ENCODE assay signal across 28 cellular contexts in genomic region chr12:131054345-131055092, GRCh38.
A peak's percentile ranks its signal among the peaks of the same experiment; 100 is the strongest.
DNase-seq lines count a peak whose midpoint lies in the region; ATAC-seq and TF ChIP-seq lines count a peak whose summit lies in the region.
"Had no signal": no experiment of that assay in that cellular context is flagged by ENCODE, and none has a peak within 500 bp of the region (broad histone marks: within the 10 kb centered on the region; RNA-seq: fewer than 3 reads in every experiment).

No MANE protein-coding gene starts in this region.

- WGBS in neuronal stem cell (ENCODE audit: extremely low coverage in 2 of 2, insufficient read length in 2 of 2, insufficient replicate concordance in 1 of 2), 2 donors = no CpG with 5 or more reads among the region's 19 CpGs
- WGBS in suprapubic skin = 83% methylated on average over 19 of the region's 19 CpGs

- no peaks in the 10 kb centered on the region for H3K36me3 ChIP-seq in neuronal stem cell (replicated peaks in 1 of 2; ENCODE audit: control insufficient read depth in 2 of 2, insufficient read depth in 2 of 2, low read length in 2 of 2)
- H3K36me3 ChIP-seq in suprapubic skin = no peaks in the 10 kb centered on the region
- no peaks in the 10 kb centered on the region for H3K36me3 ChIP-seq in upper lobe of right lung
- H3K36me3 ChIP-seq: MG63 had no signal

- no peaks in the 10 kb centered on the region for H3K79me1 ChIP-seq in neuronal stem cell (ENCODE audit: low read depth, low read length)

- H3K4me3 ChIP-seq in neuronal stem cell (ENCODE audit: low read length in 2 of 2) (no peak overlapping the region), suprapubic skin (no peak overlapping the region), upper lobe of right lung (no peak overlapping the region)
- H3K4me3 ChIP-seq: GM12878, MG63 had no signal

- no peak overlapping the region for H2AFZ ChIP-seq in neuronal stem cell (ENCODE audit: low read length)

- no peak overlapping the region for H3K27ac ChIP-seq in neuronal stem cell (replicated peaks; ENCODE audit: low read length)
- no peak overlapping the region for H3K27ac ChIP-seq in suprapubic skin
- no peak overlapping the region for H3K27ac ChIP-seq in upper lobe of right lung

- no peak overlapping the region for H2BK120ac ChIP-seq in neuronal stem cell (ENCODE audit: low read depth, low read length)

- no peak overlapping the region for H3K9ac ChIP-seq in neuronal stem cell (ENCODE audit: low read depth, low read length, poor library complexity)

- intact Hi-C loops in upper lobe of right lung (cut with DNase I) = no loop called here

- no peak overlapping the region for H2BK15ac ChIP-seq in neuronal stem cell (ENCODE audit: low read length)

- H3K27me3 ChIP-seq in neuronal stem cell (ENCODE audit: control insufficient read depth in 3 of 3, insufficient read depth in 3 of 3, low read depth in 1 of 3, low read length in 3 of 3) (peaks cover 0 to 47% (median 0%) of the 10 kb centered on the region in 3 experiments), suprapubic skin (no peaks in the 10 kb centered on the region), upper lobe of right lung (no peaks in the 10 kb centered on the region)

- H3K4me1 Mint-ChIP-seq in chondrocyte (ENCODE audit: low read depth) = no peaks in the 10 kb centered on the region

- no peak for TF ChIP-seq POLR2A in suprapubic skin (IDR thresholded peaks at IDR 0.05)

- no peak overlapping the region for H2BK5ac ChIP-seq in neuronal stem cell (ENCODE audit: low read length)

- ATAC-seq in upper lobe of right lung = no peak
- ATAC-seq in HG03045 (IDR thresholded peaks at IDR 0.05; ENCODE audit: unreplicated experiment) = no peak
- ATAC-seq: PC-3 had no signal

- H4K91ac ChIP-seq in neuronal stem cell (ENCODE audit: low read depth, low read length, poor library complexity) = no peak overlapping the region

- TF ChIP-seq EP300 in suprapubic skin (IDR thresholded peaks at IDR 0.05) = no peak

- H3K23ac ChIP-seq in neuronal stem cell (ENCODE audit: low read depth, low read length, poor library complexity) = peak overlapping the region; percentile 6

- H3K9me3 Mint-ChIP-seq in chondrocyte (ENCODE audit: low read depth) = no peaks in the 10 kb centered on the region
- H3K9me3 Mint-ChIP-seq: CD8-positive, alpha-beta memory T cell had no signal

- no peak for TF ChIP-seq CTCF in chondrocyte (IDR thresholded peaks at IDR 0.05)
- TF ChIP-seq CTCF in suprapubic skin (IDR thresholded peaks at IDR 0.05) = no peak
- TF ChIP-seq CTCF in upper lobe of right lung (IDR thresholded peaks at IDR 0.05) = no peak

- no peak overlapping the region for H2AK5ac ChIP-seq in neuronal stem cell (ENCODE audit: low read depth, low read length)

- peaks cover 19% of the 10 kb centered on the region for H3K27me3 Mint-ChIP-seq in chondrocyte (ENCODE audit: low read depth)

- H2BK12ac ChIP-seq in neuronal stem cell (ENCODE audit: low read length) = no peak overlapping the region

- no peak overlapping the region for H3K4me3 Mint-ChIP-seq in chondrocyte (ENCODE audit: unreplicated experiment)
- H3K4me3 Mint-ChIP-seq: CD8-positive, alpha-beta memory T cell had no signal

- no peak overlapping the region for H4K8ac ChIP-seq in neuronal stem cell (ENCODE audit: low read depth, low read length)

- no peaks in the 10 kb centered on the region for H3K4me1 ChIP-seq in neuronal stem cell (ENCODE audit: control insufficient read depth in 2 of 2, insufficient read depth in 1 of 2, low read depth in 1 of 2, low read length in 2 of 2)
- no peaks in the 10 kb centered on the region for H3K4me1 ChIP-seq in suprapubic skin
- no peaks in the 10 kb centered on the region for H3K4me1 ChIP-seq in upper lobe of right lung

- no peak overlapping the region for H3K4me2 ChIP-seq in neuronal stem cell (ENCODE audit: insufficient read depth, low read length, poor library complexity, severe bottlenecking)

- no peak overlapping the region for H3K27ac Mint-ChIP-seq in chondrocyte (ENCODE audit: unreplicated experiment)
- H3K27ac Mint-ChIP-seq: CD8-positive, alpha-beta memory T cell had no signal

- no peak overlapping the region for H3K4ac ChIP-seq in neuronal stem cell (ENCODE audit: low read length)

- H3K14ac ChIP-seq in neuronal stem cell (ENCODE audit: low read length) = peak overlapping the region; percentile 72

- H3K36me3 Mint-ChIP-seq in chondrocyte (ENCODE audit: low read depth) = no peaks in the 10 kb centered on the region
- H3K36me3 Mint-ChIP-seq: CD8-positive, alpha-beta memory T cell had no signal

- H3K9me3 ChIP-seq in neuronal stem cell (replicated peaks in 1 of 2; ENCODE audit: control insufficient read depth in 2 of 2, insufficient read depth in 1 of 2, low read depth in 1 of 2, low read length in 2 of 2) (no peaks in the 10 kb centered on the region), suprapubic skin (no peaks in the 10 kb centered on the region), upper lobe of right lung (no peaks in the 10 kb centered on the region)
- H3K9me3 ChIP-seq: MG63 had no signal

- DNase-seq in activated effector memory CD4-positive, alpha-beta T cell treated with anti-CD3 and anti-CD28 coated beads, Interleukin-2, amount 50 U/mL, for 16 hours = peak; percentile 25
- no peak for DNase-seq in activated effector memory CD4-positive, alpha-beta T cell treated with Interleukin-2 at 50 U/mL for 16 hours
- DNase-seq in chondrocyte (ENCODE audit: low spot score) = peak; percentile 65
- no peak for DNase-seq in neuronal stem cell (ENCODE audit: low spot score)
- DNase-seq in suprapubic skin (ENCODE audit: low spot score in 2 of 2) = peak; percentile 44 to 66
- no peak for DNase-seq in RKO (ENCODE audit: low spot score)
- DNase-seq in upper lobe of right lung = no peak
- DNase-seq: 8988T; ACHN; CD8-positive, alpha-beta memory T cell; DMS 273 treated with DMSO at 0.1 percent for 48 hours; DMS79; EL; GDM1; GOT3; HCEC 1CT; IMR-90; KG1; MG63; NCI-H2029; NCI-H446 treated with DMSO at 0.1 percent for 48 hours; NCI-H82; NK-92 treated with Interleukin-12 subunit alpha and Interleukin-12 subunit beta, amount 100 ng/mL, for 24 hours; PC-3; RPMI8226; SHP77 had no signal

- H3K18ac ChIP-seq in neuronal stem cell (ENCODE audit: low read length) = peak overlapping the region; percentile 32

Comparison
In these comparisons a context has a peak if more than half of its experiments do, and no peak if none do; other contexts are left out.
1. DNase-seq: peak in activated effector memory CD4-positive, alpha-beta T cell treated with anti-CD3 and anti-CD28 coated beads, Interleukin-2, amount 50 U/mL, for 16 hours (single experiment), chondrocyte (single experiment) and suprapubic skin (2 of 2); none in activated effector memory CD4-positive, alpha-beta T cell treated with Interleukin-2 at 50 U/mL for 16 hours (single experiment), neuronal stem cell (single experiment), RKO (single experiment) and upper lobe of right lung (single experiment).